9 cellular contexts compared by ENCODE assay signal in the genomic region with DNA sequence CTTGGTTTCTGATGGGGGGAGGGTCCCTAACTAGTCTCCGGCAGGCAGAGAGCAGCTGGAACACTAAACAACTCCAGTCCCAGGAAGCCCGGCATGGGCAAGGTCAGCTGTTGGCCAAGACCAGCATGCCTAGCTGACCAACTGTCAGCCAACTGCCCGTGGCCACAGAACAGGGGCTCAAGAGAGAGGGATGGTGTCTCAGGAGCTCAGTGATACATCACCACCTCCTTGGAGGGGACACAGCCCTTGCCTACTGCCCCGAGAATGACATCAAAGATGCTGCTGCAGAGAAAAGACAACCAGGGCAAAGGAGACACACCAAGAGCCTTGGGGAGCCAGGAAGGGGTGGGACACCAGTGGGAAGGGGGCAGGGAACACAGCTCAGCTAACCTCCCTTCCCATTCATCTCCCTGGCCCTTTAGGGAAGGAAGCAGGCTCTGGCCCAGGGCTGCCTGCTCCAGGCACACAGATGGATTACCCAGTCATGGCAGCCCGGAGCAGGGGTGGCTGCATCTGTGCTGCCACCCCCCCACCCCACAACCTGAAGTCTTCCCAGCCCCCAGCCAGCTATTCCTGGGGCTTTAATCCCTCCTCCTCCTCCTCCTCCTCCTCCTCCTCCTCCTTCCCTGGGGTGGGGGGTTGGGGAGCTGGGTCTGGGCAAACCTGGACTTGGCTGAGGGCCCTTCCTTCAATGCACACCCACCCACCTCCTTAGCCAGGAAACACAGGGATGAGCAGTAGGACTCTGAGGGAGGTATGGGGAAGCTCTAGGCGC. TPM values are rescaled to one million over a fixed set of nuclear protein-coding genes. Genes with fewer than 3 reads are reported as not detected.
DNase-seq lines count a peak whose midpoint lies in the region; ATAC-seq and TF ChIP-seq lines count a peak whose summit lies in the region.
"Had no signal": no experiment of that assay in that cellular context is flagged by ENCODE, and none has a peak within 500 bp of the region (broad histone marks: within the 10 kb centered on the region; RNA-seq: fewer than 3 reads in every experiment).

No MANE protein-coding gene starts in this region.

- peaks cover 13% of the 10 kb centered on the region for H3K4me1 ChIP-seq in CD8-positive, alpha-beta memory T cell (ENCODE audit: insufficient read depth, low read length)
- H3K4me1 ChIP-seq in trophoblast cell (ENCODE audit: control insufficient read depth in 1 of 2, insufficient read depth in 2 of 2, low read length in 2 of 2): peaks cover 22 to 28% of the 10 kb centered on the region in 2 experiments

- peaks cover 0 to 3% (median 0%) of the 10 kb centered on the region in 3 donors for H3K36me3 Mint-ChIP-seq in CD8-positive, alpha-beta memory T cell

- H3K23ac ChIP-seq in trophoblast cell (ENCODE audit: low read length): no peak overlapping the region

- peak overlapping the region in 1 of 8 donors; percentile 48 for H3K27ac Mint-ChIP-seq in CD8-positive, alpha-beta memory T cell

- H3K9me3 Mint-ChIP-seq in CD8-positive, alpha-beta memory T cell: no peaks in the 10 kb centered on the region

- H2AK5ac ChIP-seq in trophoblast cell (ENCODE audit: low read length): no peak overlapping the region

- no peak overlapping the region for H2AFZ ChIP-seq in trophoblast cell (ENCODE audit: insufficient read depth, low read length, poor library complexity)

- ATAC-seq in HG02973 (IDR thresholded peaks at IDR 0.05; ENCODE audit: unreplicated experiment) (no peak), HG03139 (IDR thresholded peaks at IDR 0.05; ENCODE audit: unreplicated experiment) (no peak), HG03378 (IDR thresholded peaks at IDR 0.05; ENCODE audit: unreplicated experiment) (no peak)

- H3K9me3 ChIP-seq in CD8-positive, alpha-beta memory T cell (ENCODE audit: low read length): no peaks in the 10 kb centered on the region
- peaks cover 2% of the 10 kb centered on the region for H3K9me3 ChIP-seq in trophoblast cell (ENCODE audit: insufficient read depth, low read depth, low read length)

- H3K4me1 Mint-ChIP-seq in CD8-positive, alpha-beta memory T cell: peaks cover 4 to 9% (median 5%) of the 10 kb centered on the region in 3 donors

- H3K4ac ChIP-seq in trophoblast cell (ENCODE audit: low read depth, low read length): no peak overlapping the region

- H2BK120ac ChIP-seq in trophoblast cell (ENCODE audit: insufficient read depth, low read length, poor library complexity): no peak overlapping the region

- H3K79me1 ChIP-seq in trophoblast cell (ENCODE audit: low read length): peaks cover 8% of the 10 kb centered on the region

- peak overlapping the region; percentile 98 for H3K4me2 ChIP-seq in trophoblast cell (ENCODE audit: low read length)

- H3K4me3 Mint-ChIP-seq in CD8-positive, alpha-beta memory T cell: peak overlapping the region in 6 of 7 donors; percentile 15 to 84 (median 56)

- no peak overlapping the region for H3K14ac ChIP-seq in trophoblast cell (ENCODE audit: low read length)

- H3K36me3 ChIP-seq in CD8-positive, alpha-beta memory T cell (ENCODE audit: insufficient read depth, low read length): no peaks in the 10 kb centered on the region
- H3K36me3 ChIP-seq in trophoblast cell (ENCODE audit: control insufficient read depth in 1 of 2, insufficient read depth in 2 of 2, low read length in 2 of 2): no peaks in the 10 kb centered on the region

- no peak for DNase-seq in CD8-positive, alpha-beta memory T cell
- DNase-seq in RWPE1 (ENCODE audit: low spot score) (no peak), foreskin fibroblast (peak in 1 of 2 donors; percentile 34), trophoblast cell (no peak), cerebellar nuclear complex (lab: John Stamatoyannopoulos, UW) (no peak)
- DNase-seq: NCI-H146 had no signal

- no peak overlapping the region for H3K4me3 ChIP-seq in CD8-positive, alpha-beta memory T cell (ENCODE audit: low read length)
- H3K4me3 ChIP-seq in foreskin fibroblast (ENCODE audit: low read depth in 1 of 2, low read length in 2 of 2) (peak overlapping the region; percentile 87 to 89), trophoblast cell (ENCODE audit: low read depth, low read length) (no peak overlapping the region)

- no peak overlapping the region for H3K18ac ChIP-seq in trophoblast cell (ENCODE audit: low read length)

- H3K9ac ChIP-seq in trophoblast cell (ENCODE audit: low read length): no peak overlapping the region

- no peak overlapping the region for H3K27ac ChIP-seq in CD8-positive, alpha-beta memory T cell (ENCODE audit: low read depth, low read length)
- H3K27ac ChIP-seq in RWPE1 (peak overlapping the region; percentile 86), trophoblast cell (ENCODE audit: low read depth, low read length) (no peak overlapping the region)

- H3K27me3 ChIP-seq in CD8-positive, alpha-beta memory T cell (ENCODE audit: insufficient read depth, low read length, poor library complexity, severe bottlenecking): no peaks in the 10 kb centered on the region
- H3K27me3 ChIP-seq in trophoblast cell (ENCODE audit: insufficient read depth, low read length): no peaks in the 10 kb centered on the region

- no peak overlapping the region for H4K91ac ChIP-seq in trophoblast cell (ENCODE audit: low read depth, low read length)

- peaks cover 0 to 7% of the 10 kb centered on the region in 2 donors for H3K27me3 Mint-ChIP-seq in CD8-positive, alpha-beta memory T cell

- H2BK5ac ChIP-seq in trophoblast cell (ENCODE audit: low read depth, low read length, poor library complexity): no peak overlapping the region

- peak overlapping the region; percentile 8 for H4K8ac ChIP-seq in trophoblast cell (ENCODE audit: low read depth, low read length)

- WGBS in trophoblast cell (ENCODE audit: extremely low coverage, insufficient coverage, insufficient read length): no CpG with 5 or more reads among the region's 6 CpGs

- no peak overlapping the region for H4K12ac ChIP-seq in trophoblast cell (ENCODE audit: low read depth, low read length)

- H3K79me2 ChIP-seq in trophoblast cell (ENCODE audit: control insufficient read depth, insufficient read depth, low read length, poor library complexity): peaks cover 3% of the 10 kb centered on the region

- POLR2A ChIA-PET in CD8-positive, alpha-beta memory T cell (lab: Charles Lee): interaction anchor here (0.7 to 3.0 kb wide), 3 partner anchors 20 to 1163 kb away, joined by 4 to 23 read pairs (median 7); no protein-coding TSS in a partner anchor
- POLR2A ChIA-PET in RWPE1 (lab: Yijun Ruan, JAX; ENCODE audit: low non-redundant PET): interaction anchor here (0.7 kb wide), 1 partner anchor 64 kb away, joined by 3 read pairs; no protein-coding TSS in a partner anchor

- no peak overlapping the region for H2BK12ac ChIP-seq in trophoblast cell (ENCODE audit: low read length)

- CTCF ChIA-PET in CD8-positive, alpha-beta memory T cell (lab: Charles Lee): interaction anchor here (1.1 to 7.0 kb wide), 3 partner anchors 20 to 35 kb away, joined by 6 to 55 read pairs (median 7); no protein-coding TSS in a partner anchor
- CTCF ChIA-PET in RWPE1 (lab: Yijun Ruan, JAX): interaction anchor here (1.1 to 1.3 kb wide), 2 partner anchors 37 to 92 kb away, joined by 3 to 4 read pairs; no protein-coding TSS in a partner anchor

- TF ChIP-seq CTCF in RWPE1 (conservative IDR thresholded peaks at IDR 0.05; ENCODE audit: low read depth) (no peak), foreskin fibroblast (IDR thresholded peaks at IDR 0.05; ENCODE audit: low read depth, low read length) (no peak)

RNA-seq across cellular contexts. Expression of gene BIN1, which starts 1.9 kb away (rescaled TPM):
- 10 to 100 TPM; 84.9 to 87.3 TPM for total RNA-seq in CD8-positive, alpha-beta memory T cell
- polyA plus RNA-seq in CD8-positive, alpha-beta memory T cell: 163 TPM
- 6.7 and 7.6 TPM in 2 replicates for polyA plus RNA-seq in trophoblast cell (2013)

Comparison
In these comparisons a context has a peak if more than half of its experiments do, and no peak if none do; other contexts are left out.
1. H3K4me3 ChIP-seq: peak in foreskin fibroblast (2 of 2); none in CD8-positive, alpha-beta memory T cell (single experiment) and trophoblast cell (single experiment).